In genomic region chr6:27332692-27333641, GRCh38 we compare ENCODE assay signal across 8 cellular contexts. TPM values are rescaled to one million over a fixed set of nuclear protein-coding genes. Genes with fewer than 3 reads are reported as not detected.
DNase-seq lines count a peak whose midpoint lies in the region; ATAC-seq lines count a peak whose summit lies in the region.

No MANE protein-coding gene starts in this region.

- H3K36me3 Mint-ChIP-seq in activated CD8-positive, alpha-beta T cell treated with anti-CD3 and anti-CD28 coated beads, Interleukin-2, amount 10 ng/mL, durations not matched to agents 7 days and 5 days (ENCODE audit: low read depth) = no peaks in the 10 kb centered on the region

- peak overlapping the region; percentile 72 for H3K4me3 Mint-ChIP-seq in activated CD8-positive, alpha-beta T cell treated with anti-CD3 and anti-CD28 coated beads, Interleukin-2, amount 10 ng/mL, durations not matched to agents 7 days and 5 days

- ATAC-seq in activated CD8-positive, alpha-beta T cell treated with anti-CD3 and anti-CD28 coated beads, Interleukin-2, amount 10 ng/mL, durations not matched to agents 7 days and 5 days = peak; percentile 87
- ATAC-seq in left lobe of liver (no peak), HG02973 (IDR thresholded peaks at IDR 0.05; ENCODE audit: unreplicated experiment) (no peak)

- peak; percentile 52 for DNase-seq in DMS53 (lab: John Stamatoyannopoulos, UW)
- no peak for DNase-seq in DMS53 treated with DMSO at 0.1 percent for 48 hours (lab: John Stamatoyannopoulos, UW; ENCODE audit: unreplicated experiment)
- peak; percentile 81 for DNase-seq in NCI-H2227 (lab: John Stamatoyannopoulos, UW; ENCODE audit: unreplicated experiment)
- peak; percentile 61 for DNase-seq in activated CD8-positive, alpha-beta T cell treated with anti-CD3 and anti-CD28 coated beads, Interleukin-2, amount 10 ng/mL, durations not matched to agents 7 days and 5 days
- peak; percentile 61 for DNase-seq in fibroblast of gingiva (ENCODE audit: low read depth)
- peak; percentile 73 for DNase-seq in retina
- DNase-seq in left lobe of liver (ENCODE audit: low spot score) = no peak

- CTCF ChIA-PET in activated CD8-positive, alpha-beta T cell treated with anti-CD3 and anti-CD28 coated beads, Interleukin-2, amount 10 ng/mL, durations not matched to agents 7 days and 5 days (lab: Charles Lee) = interaction anchor here (1.3 to 1.7 kb wide), 2 partner anchors 20 to 336 kb away, joined by 3 to 4 read pairs; partner anchors contain the start of gene POM121L2

- H3K4me1 Mint-ChIP-seq in activated CD8-positive, alpha-beta T cell treated with anti-CD3 and anti-CD28 coated beads, Interleukin-2, amount 10 ng/mL, durations not matched to agents 7 days and 5 days (ENCODE audit: low read depth) = peaks cover 13% of the 10 kb centered on the region

- H3K27me3 Mint-ChIP-seq in activated CD8-positive, alpha-beta T cell treated with anti-CD3 and anti-CD28 coated beads, Interleukin-2, amount 10 ng/mL, durations not matched to agents 7 days and 5 days (ENCODE audit: low read depth) = peaks cover 17% of the 10 kb centered on the region

- no peaks in the 10 kb centered on the region for H3K9me3 Mint-ChIP-seq in activated CD8-positive, alpha-beta T cell treated with anti-CD3 and anti-CD28 coated beads, Interleukin-2, amount 10 ng/mL, durations not matched to agents 7 days and 5 days (ENCODE audit: insufficient read depth)

- H3K27ac Mint-ChIP-seq in activated CD8-positive, alpha-beta T cell treated with anti-CD3 and anti-CD28 coated beads, Interleukin-2, amount 10 ng/mL, durations not matched to agents 7 days and 5 days = peak overlapping the region; percentile 56

- POLR2A ChIA-PET in activated CD8-positive, alpha-beta T cell treated with anti-CD3 and anti-CD28 coated beads, Interleukin-2, amount 10 ng/mL, durations not matched to agents 7 days and 5 days (lab: Charles Lee) = interaction anchor here (0.9 to 1.0 kb wide), 2 partner anchors 10 to 186 kb away, joined by 4 to 5 read pairs; a partner anchor contains a TSS

RNA-seq across cellular contexts. Expression of gene POM121L2, which starts 20.9 kb away (rescaled TPM):
- not detected for total RNA-seq in activated CD8-positive, alpha-beta T cell treated with anti-CD3 and anti-CD28 coated beads, Interleukin-2, amount 10 ng/mL, durations not matched to agents 7 days and 5 days
- not detected for total RNA-seq in left lobe of liver

RNA-seq across cellular contexts. Expression of gene ZNF391, which starts 55.6 kb away (rescaled TPM):
- total RNA-seq in activated CD8-positive, alpha-beta T cell treated with anti-CD3 and anti-CD28 coated beads, Interleukin-2, amount 10 ng/mL, durations not matched to agents 7 days and 5 days = 1 to 10 TPM; 1.1 to 1.9 TPM
- total RNA-seq in left lobe of liver = 0.10 TPM

Comparison
In these comparisons a context has a peak if more than half of its experiments do, and no peak if none do; other contexts are left out.
1. DNase-seq: peak in DMS53 (single experiment), NCI-H2227 (single experiment), activated CD8-positive, alpha-beta T cell treated with anti-CD3 and anti-CD28 coated beads, Interleukin-2, amount 10 ng/mL, durations not matched to agents 7 days and 5 days (single experiment), fibroblast of gingiva (single experiment) and retina (single experiment); none in DMS53 treated with DMSO at 0.1 percent for 48 hours (single experiment) and left lobe of liver (single experiment).